In genomic region chr12:105736498-105736897, GRCh38 we compare ENCODE assay signal across 1 cellular context.
TF ChIP-seq lines count a peak whose summit lies in the region.

No MANE protein-coding gene starts in this region.

TF ChIP-seq in GM23338, 12 proteins besides CTCF, POLR2A, EP300 and RAD21 (continued from another document):
- TF ChIP-seq ZNF462 (CRISPR knock-in tag; IDR thresholded peaks at IDR 0.05) (no peak), ZNF114 (CRISPR knock-in tag; IDR thresholded peaks at IDR 0.05) (no peak), STAT1 (IDR thresholded peaks at IDR 0.05; ENCODE audit: unreplicated experiment) (no peak), JUNB (IDR thresholded peaks at IDR 0.05; ENCODE audit: unreplicated experiment) (no peak), EZH2 (IDR thresholded peaks at IDR 0.05; ENCODE audit: low read depth, unreplicated experiment) (no peak), EZH2phosphoT487 (IDR thresholded peaks at IDR 0.05; ENCODE audit: unreplicated experiment) (no peak), NANOG (IDR thresholded peaks at IDR 0.05; ENCODE audit: borderline replicate concordance) (no peak), POLR2AphosphoS5 (IDR thresholded peaks at IDR 0.05; ENCODE audit: low read depth) (no peak)
- TF ChIP-seq, protein P1, sequence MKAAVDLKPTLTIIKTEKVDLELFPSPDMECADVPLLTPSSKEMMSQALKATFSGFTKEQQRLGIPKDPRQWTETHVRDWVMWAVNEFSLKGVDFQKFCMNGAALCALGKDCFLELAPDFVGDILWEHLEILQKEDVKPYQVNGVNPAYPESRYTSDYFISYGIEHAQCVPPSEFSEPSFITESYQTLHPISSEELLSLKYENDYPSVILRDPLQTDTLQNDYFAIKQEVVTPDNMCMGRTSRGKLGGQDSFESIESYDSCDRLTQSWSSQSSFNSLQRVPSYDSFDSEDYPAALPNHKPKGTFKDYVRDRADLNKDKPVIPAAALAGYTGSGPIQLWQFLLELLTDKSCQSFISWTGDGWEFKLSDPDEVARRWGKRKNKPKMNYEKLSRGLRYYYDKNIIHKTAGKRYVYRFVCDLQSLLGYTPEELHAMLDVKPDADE (IDR thresholded peaks at IDR 0.05), result no peak
- TF ChIP-seq, protein P2, sequence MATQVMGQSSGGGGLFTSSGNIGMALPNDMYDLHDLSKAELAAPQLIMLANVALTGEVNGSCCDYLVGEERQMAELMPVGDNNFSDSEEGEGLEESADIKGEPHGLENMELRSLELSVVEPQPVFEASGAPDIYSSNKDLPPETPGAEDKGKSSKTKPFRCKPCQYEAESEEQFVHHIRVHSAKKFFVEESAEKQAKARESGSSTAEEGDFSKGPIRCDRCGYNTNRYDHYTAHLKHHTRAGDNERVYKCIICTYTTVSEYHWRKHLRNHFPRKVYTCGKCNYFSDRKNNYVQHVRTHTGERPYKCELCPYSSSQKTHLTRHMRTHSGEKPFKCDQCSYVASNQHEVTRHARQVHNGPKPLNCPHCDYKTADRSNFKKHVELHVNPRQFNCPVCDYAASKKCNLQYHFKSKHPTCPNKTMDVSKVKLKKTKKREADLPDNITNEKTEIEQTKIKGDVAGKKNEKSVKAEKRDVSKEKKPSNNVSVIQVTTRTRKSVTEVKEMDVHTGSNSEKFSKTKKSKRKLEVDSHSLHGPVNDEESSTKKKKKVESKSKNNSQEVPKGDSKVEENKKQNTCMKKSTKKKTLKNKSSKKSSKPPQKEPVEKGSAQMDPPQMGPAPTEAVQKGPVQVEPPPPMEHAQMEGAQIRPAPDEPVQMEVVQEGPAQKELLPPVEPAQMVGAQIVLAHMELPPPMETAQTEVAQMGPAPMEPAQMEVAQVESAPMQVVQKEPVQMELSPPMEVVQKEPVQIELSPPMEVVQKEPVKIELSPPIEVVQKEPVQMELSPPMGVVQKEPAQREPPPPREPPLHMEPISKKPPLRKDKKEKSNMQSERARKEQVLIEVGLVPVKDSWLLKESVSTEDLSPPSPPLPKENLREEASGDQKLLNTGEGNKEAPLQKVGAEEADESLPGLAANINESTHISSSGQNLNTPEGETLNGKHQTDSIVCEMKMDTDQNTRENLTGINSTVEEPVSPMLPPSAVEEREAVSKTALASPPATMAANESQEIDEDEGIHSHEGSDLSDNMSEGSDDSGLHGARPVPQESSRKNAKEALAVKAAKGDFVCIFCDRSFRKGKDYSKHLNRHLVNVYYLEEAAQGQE (IDR thresholded peaks at IDR 0.05; ENCODE audit: unreplicated experiment), result no peak
